Comparison of ENCODE assay signal across 16 cellular contexts in genomic region chr10:2885276-2885955, GRCh38.
"Had no signal": no experiment of that assay in that cellular context is flagged by ENCODE, and none has a peak within 500 bp of the region (broad histone marks: within the 10 kb centered on the region; RNA-seq: fewer than 3 reads in every experiment).

No MANE protein-coding gene starts in this region.

- H3K27ac Mint-ChIP-seq: activated naive CD4-positive, alpha-beta T cell treated with anti-CD3 and anti-CD28 coated beads, Interleukin-2, amount 50 U/mL, for 24 hours; nephron progenitor cell; stimulated activated naive CD8-positive, alpha-beta T cell treated with anti-CD3 and anti-CD28 coated beads, Interleukin-15, Interleukin-2, amounts not matched to agents 100 ng/mL and 50 ng/mL, for 24 hours had no signal

- H3K27me3 ChIP-seq: body of pancreas, gastroesophageal sphincter, ovary, upper lobe of left lung had no signal

- H3K4me3 Mint-ChIP-seq: activated naive CD4-positive, alpha-beta T cell treated with anti-CD3 and anti-CD28 coated beads, Interleukin-2, amount 50 U/mL, for 24 hours; central memory CD8-positive, alpha-beta T cell; nephron progenitor cell; stimulated activated naive CD8-positive, alpha-beta T cell treated with anti-CD3 and anti-CD28 coated beads, Interleukin-15, Interleukin-2, amounts not matched to agents 100 ng/mL and 50 ng/mL, for 24 hours had no signal

- DNase-seq: activated CD4-positive, alpha-beta T cell treated with anti-CD3 and anti-CD28 coated beads, Interleukin-2, amount 50 U/mL, for 4 hours; activated CD4-positive, CD25-positive, alpha-beta regulatory T cell treated with anti-CD3 and anti-CD28 coated beads, Interleukin-2, amount 50 U/mL, for 72 hours; activated T-cell treated with anti-CD3 and anti-CD28 coated beads, Interleukin-2, amount 50 U/mL, for 1 hour; body of pancreas; cortex of kidney; effector CD8-positive, alpha-beta T cell; left ventricle myocardium superior; mesendoderm; nephron progenitor cell; ovary; stimulated activated CD4-positive, alpha-beta T cell treated with anti-CD3 and anti-CD28 coated beads, Interleukin-2, amount 100 ng/mL, for 48 hours; upper lobe of left lung had no signal

- H3K27ac ChIP-seq: body of pancreas, gastroesophageal sphincter, ovary, upper lobe of left lung had no signal

- H3K36me3 Mint-ChIP-seq: activated naive CD4-positive, alpha-beta T cell treated with anti-CD3 and anti-CD28 coated beads, Interleukin-2, amount 50 U/mL, for 24 hours had no signal

- H3K4me1 ChIP-seq: body of pancreas, gastroesophageal sphincter, upper lobe of left lung had no signal

- H3K9me3 Mint-ChIP-seq: activated naive CD4-positive, alpha-beta T cell treated with anti-CD3 and anti-CD28 coated beads, Interleukin-2, amount 50 U/mL, for 24 hours; nephron progenitor cell; stimulated activated naive CD8-positive, alpha-beta T cell treated with anti-CD3 and anti-CD28 coated beads, Interleukin-15, Interleukin-2, amounts not matched to agents 100 ng/mL and 50 ng/mL, for 24 hours had no signal

- ATAC-seq: body of pancreas, gastroesophageal sphincter, left ventricle myocardium superior had no signal

- H3K4me1 Mint-ChIP-seq: activated naive CD4-positive, alpha-beta T cell treated with anti-CD3 and anti-CD28 coated beads, Interleukin-2, amount 50 U/mL, for 24 hours; central memory CD8-positive, alpha-beta T cell had no signal

- H3K36me3 ChIP-seq: gastroesophageal sphincter, ovary, upper lobe of left lung had no signal

- H3K4me3 ChIP-seq: body of pancreas, gastroesophageal sphincter, ovary, upper lobe of left lung had no signal

- H3K9me3 ChIP-seq: body of pancreas, gastroesophageal sphincter, ovary, upper lobe of left lung had no signal
